ENCODE assay signal across 23 cellular contexts in genomic region chr18:6431659-6432318, GRCh38. TPM values are rescaled to one million over a fixed set of nuclear protein-coding genes. Genes with fewer than 3 reads are reported as not detected.
A peak's percentile ranks its signal among the peaks of the same experiment; 100 is the strongest.
DNase-seq lines count a peak whose midpoint lies in the region; ATAC-seq, FAIRE-seq and TF ChIP-seq lines count a peak whose summit lies in the region.
"Had no signal": no experiment of that assay in that cellular context is flagged by ENCODE, and none has a peak within 500 bp of the region (broad histone marks: within the 10 kb centered on the region; RNA-seq: fewer than 3 reads in every experiment).

No MANE protein-coding gene starts in this region.

- H3K9me3 Mint-ChIP-seq in activated T-helper 1 cell treated with anti-CD3 and anti-CD28 coated beads, Interleukin-12 subunit alpha, Interleukin-12 subunit beta, Interleukin-2, Interleukin-4 antibody, amounts not matched to agents 30 ng/mL and 10 ng/mL and 1 ng/mL, durations not matched to agents 14 hours and 24 hours and 36 hours = no peaks in the 10 kb centered on the region
- H3K9me3 Mint-ChIP-seq: GM23338 had no signal

- H3K27ac ChIP-seq in heart right ventricle (no peak overlapping the region), esophagus muscularis mucosa (replicated peaks in 1 of 4) (no peak overlapping the region), right lobe of liver (peak overlapping the region in 2 of 3 donors; percentile 80 to 89)
- H3K27ac ChIP-seq: 22Rv1, A549, C4-2B had no signal

- no peaks in the 10 kb centered on the region for H3K36me3 Mint-ChIP-seq in activated T-helper 1 cell treated with anti-CD3 and anti-CD28 coated beads, Interleukin-12 subunit alpha, Interleukin-12 subunit beta, Interleukin-2, Interleukin-4 antibody, amounts not matched to agents 30 ng/mL and 10 ng/mL and 1 ng/mL, durations not matched to agents 14 hours and 24 hours and 36 hours (ENCODE audit: low read depth)

- intact Hi-C loops in left cardiac atrium (cut with DNase I) = no loop called here
- intact Hi-C loops in heart right ventricle (cut with DNase I) = no loop called here
- intact Hi-C loops in esophagus muscularis mucosa (cut with DNase I) = no loop called here
- intact Hi-C loops in right lobe of liver (cut with DNase I) = no loop called here
- intact Hi-C loops in activated T-helper 1 cell treated with anti-CD3 and anti-CD28 coated beads, Interleukin-12 subunit alpha, Interleukin-12 subunit beta, Interleukin-2, Interleukin-4 antibody, amounts not matched to agents 30 ng/mL and 10 ng/mL and 1 ng/mL, durations not matched to agents 14 hours and 24 hours and 36 hours (cut with micrococcal nuclease) = no loop called here

- H3K27me3 ChIP-seq in heart right ventricle (no peaks in the 10 kb centered on the region), esophagus muscularis mucosa (no peaks in the 10 kb centered on the region), right lobe of liver (no peaks in the 10 kb centered on the region)

- DNase-seq in left cardiac atrium = no peak
- no peak for DNase-seq in heart right ventricle
- peak; percentile 80 for DNase-seq in esophagus muscularis mucosa (ENCODE audit: extremely low spot score)
- DNase-seq in right lobe of liver = peak in 1 of 3 donors; percentile 73
- no peak for DNase-seq in omental fat pad (ENCODE audit: low spot score)
- DNase-seq in activated T-helper 1 cell treated with anti-CD3 and anti-CD28 coated beads, Interleukin-12 subunit alpha, Interleukin-12 subunit beta, Interleukin-2, Interleukin-4 antibody, amounts not matched to agents 30 ng/mL and 10 ng/mL and 1 ng/mL, durations not matched to agents 14 hours and 24 hours and 36 hours (ENCODE audit: low spot score) = no peak
- no peak for DNase-seq in HTR-8/SVneo (ENCODE audit: insufficient read length, low spot score)
- DNase-seq: AML-193; Caco-2; CD4-positive, alpha-beta T cell; H7; IMR-90 had no signal

- H3K4me1 ChIP-seq in heart right ventricle (no peaks in the 10 kb centered on the region), esophagus muscularis mucosa (no peaks in the 10 kb centered on the region), right lobe of liver (peaks cover 0 to 13% (median 5%) of the 10 kb centered on the region in 4 donors)
- H3K4me1 ChIP-seq: A549, Caco-2 had no signal

- 72 to 82% methylated on average over 19 of the region's 19 CpGs for WGBS in heart right ventricle, 2 donors
- 92% methylated on average over 19 of the region's 19 CpGs for WGBS in esophagus muscularis mucosa
- 37% methylated on average over 19 of the region's 19 CpGs for WGBS in right lobe of liver (ENCODE audit: insufficient coverage, low coverage, low lambda C conversion rate, missing lambda C conversion rate)

- H3K36me3 ChIP-seq in heart right ventricle (no peaks in the 10 kb centered on the region), esophagus muscularis mucosa (no peaks in the 10 kb centered on the region), right lobe of liver (no peaks in the 10 kb centered on the region)

- no peaks in the 10 kb centered on the region for H3K4me1 Mint-ChIP-seq in activated T-helper 1 cell treated with anti-CD3 and anti-CD28 coated beads, Interleukin-12 subunit alpha, Interleukin-12 subunit beta, Interleukin-2, Interleukin-4 antibody, amounts not matched to agents 30 ng/mL and 10 ng/mL and 1 ng/mL, durations not matched to agents 14 hours and 24 hours and 36 hours (ENCODE audit: low read depth)

- TF ChIP-seq CTCF in heart right ventricle (IDR thresholded peaks at IDR 0.05) (no peak), esophagus muscularis mucosa (IDR thresholded peaks at IDR 0.05) (no peak), right lobe of liver (IDR thresholded peaks at IDR 0.05) (no peak), omental fat pad (IDR thresholded peaks at IDR 0.05) (no peak)

- no peak overlapping the region for H3K27ac Mint-ChIP-seq in activated T-helper 1 cell treated with anti-CD3 and anti-CD28 coated beads, Interleukin-12 subunit alpha, Interleukin-12 subunit beta, Interleukin-2, Interleukin-4 antibody, amounts not matched to agents 30 ng/mL and 10 ng/mL and 1 ng/mL, durations not matched to agents 14 hours and 24 hours and 36 hours
- H3K27ac Mint-ChIP-seq: CD4-positive, alpha-beta T cell; GM23338 had no signal

- ATAC-seq in left cardiac atrium = peak; percentile 27 to 64
- ATAC-seq in heart right ventricle = no peak
- ATAC-seq in right lobe of liver = peak; percentile 92 to 94 (median 92)
- peak; percentile 51 for ATAC-seq in omental fat pad (ENCODE audit: low FRiP score)
- ATAC-seq in GM19455 (IDR thresholded peaks at IDR 0.05; ENCODE audit: unreplicated experiment) = no peak
- ATAC-seq: A549, GM23338 had no signal

- no peak overlapping the region for H3K4me3 Mint-ChIP-seq in activated T-helper 1 cell treated with anti-CD3 and anti-CD28 coated beads, Interleukin-12 subunit alpha, Interleukin-12 subunit beta, Interleukin-2, Interleukin-4 antibody, amounts not matched to agents 30 ng/mL and 10 ng/mL and 1 ng/mL, durations not matched to agents 14 hours and 24 hours and 36 hours
- H3K4me3 Mint-ChIP-seq: CD4-positive, alpha-beta T cell; GM23338 had no signal

- peaks cover 2% of the 10 kb centered on the region for H3K27me3 Mint-ChIP-seq in activated T-helper 1 cell treated with anti-CD3 and anti-CD28 coated beads, Interleukin-12 subunit alpha, Interleukin-12 subunit beta, Interleukin-2, Interleukin-4 antibody, amounts not matched to agents 30 ng/mL and 10 ng/mL and 1 ng/mL, durations not matched to agents 14 hours and 24 hours and 36 hours (ENCODE audit: insufficient read depth)
- H3K27me3 Mint-ChIP-seq: CD4-positive, alpha-beta T cell had no signal

- TF ChIP-seq POLR2A in esophagus muscularis mucosa (IDR thresholded peaks at IDR 0.05; ENCODE audit: low read depth) (no peak), right lobe of liver (IDR thresholded peaks at IDR 0.05) (no peak)

- H3K9me3 ChIP-seq in heart right ventricle (no peaks in the 10 kb centered on the region), esophagus muscularis mucosa (no peaks in the 10 kb centered on the region), right lobe of liver (no peaks in the 10 kb centered on the region)
- H3K9me3 ChIP-seq: A549, Caco-2 had no signal

- TF ChIP-seq EP300 in esophagus muscularis mucosa (IDR thresholded peaks at IDR 0.05) = no peak

- no peak for FAIRE-seq in HTR-8/SVneo (lab: Jason Lieb, UNC)
- FAIRE-seq: A549, D721Med, G401.6, GM12891, GM19239 had no signal

- H3K4me3 ChIP-seq in heart right ventricle (no peak overlapping the region), esophagus muscularis mucosa (no peak overlapping the region), right lobe of liver (peak overlapping the region in 2 of 3 donors; percentile 22 to 28)
- H3K4me3 ChIP-seq: A549, GM23338 had no signal

RNA-seq across cellular contexts. Expression of gene L3MBTL4, which starts 17.1 kb away (rescaled TPM):
- total RNA-seq in left cardiac atrium (10 to 100 TPM; 15.1 to 19.1 TPM), heart right ventricle (1 to 10 TPM in 8 of 10 donors, under 1 TPM in 2; 0.79 to 3.2 (median 1.6) TPM), esophagus muscularis mucosa (1 to 10 TPM; 1.0 to 2.9 (median 1.6) TPM), right lobe of liver (10 to 100 TPM in 4 of 6 experiments, 1 to 10 TPM in 2; 8.2 to 16.0 (median 11.3) TPM), omental fat pad (10 to 100 TPM in 1 of 4 donors, 1 to 10 TPM in 3; 7.2 to 14.8 (median 8.3) TPM)
- under 1 TPM; 0.54 to 0.95 TPM for polyA plus RNA-seq in heart right ventricle
- 0.26 and 0.29 TPM in 2 replicates for total RNA-seq in activated T-helper 1 cell treated with anti-CD3 and anti-CD28 coated beads, Interleukin-12 subunit alpha, Interleukin-12 subunit beta, Interleukin-2, Interleukin-4 antibody, amounts not matched to agents 30 ng/mL and 10 ng/mL and 1 ng/mL, durations not matched to agents 14 hours and 24 hours and 36 hours
- total RNA-seq: HT-29 had no signal
- polyA plus RNA-seq: BJ had no signal

Comparison
In these comparisons a context has a peak if more than half of its experiments do, and no peak if none do; other contexts are left out.
1. ATAC-seq: peak in left cardiac atrium (2 of 2), right lobe of liver (4 of 4) and omental fat pad (single experiment); none in heart right ventricle (0 of 8) and GM19455 (single experiment).
2. H3K27ac ChIP-seq: peak in right lobe of liver (2 of 3); none in heart right ventricle (0 of 10) and esophagus muscularis mucosa (0 of 4).
3. H3K4me3 ChIP-seq: peak in right lobe of liver (2 of 3); none in heart right ventricle (0 of 10) and esophagus muscularis mucosa (0 of 4).